ENCODE assay signal across 8 cellular contexts in the genomic region with DNA sequence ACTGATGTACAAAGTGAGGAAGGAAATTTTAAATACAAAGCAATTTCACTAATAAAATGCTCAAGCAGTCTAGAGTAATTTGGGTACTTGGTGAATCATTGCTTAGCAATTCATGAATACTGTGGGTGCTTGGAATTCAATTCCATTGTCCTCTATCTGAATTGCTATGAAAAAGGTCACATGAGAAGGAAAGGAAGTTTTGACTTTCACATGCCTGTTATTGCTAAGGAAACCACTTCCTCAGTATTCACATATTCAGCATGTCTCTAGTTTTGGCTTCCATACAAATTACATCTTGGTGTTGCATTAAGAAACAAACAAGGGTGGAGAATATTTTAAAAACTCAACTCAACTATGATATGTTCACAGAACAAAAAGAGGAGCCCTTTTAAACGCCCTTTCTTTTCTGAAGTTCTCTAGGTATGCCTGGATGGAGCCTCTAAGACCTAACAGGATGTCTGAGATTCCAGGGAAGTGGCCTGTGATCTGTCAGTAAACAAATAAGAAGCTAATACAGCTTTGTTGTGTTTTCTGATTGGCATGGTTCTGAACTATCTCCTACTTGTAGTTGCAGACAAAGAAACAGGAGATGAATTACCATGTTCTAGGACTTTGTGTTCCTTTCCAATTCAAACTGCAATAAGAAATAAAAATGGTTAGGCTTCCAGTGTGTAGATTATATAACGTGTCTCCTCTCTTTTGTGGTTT.
DNase-seq lines count a peak whose midpoint lies in the region; ATAC-seq, FAIRE-seq and TF ChIP-seq lines count a peak whose summit lies in the region.

No MANE protein-coding gene starts in this region.

- TF ChIP-seq POLR2A in A549 (IDR thresholded peaks at IDR 0.05; ENCODE audit: low read length): no peak

- peak overlapping the region; percentile 60 for H3K4me2 ChIP-seq in A549

- H3K4me1 ChIP-seq in A549 (peaks cover 19% of the 10 kb centered on the region), duodenal mucosa (ENCODE audit: control insufficient read depth in 1 of 2, insufficient read depth in 2 of 2, low read length in 2 of 2) (peaks cover 0 to 3% of the 10 kb centered on the region in 2 donors)

- no peak overlapping the region for H3K9ac ChIP-seq in duodenal mucosa (ENCODE audit: low read depth in 1 of 2, low read length in 2 of 2)

- no peaks in the 10 kb centered on the region for H3K27me3 ChIP-seq in duodenal mucosa (ENCODE audit: control insufficient read depth in 1 of 2, insufficient read depth in 2 of 2, low read length in 2 of 2)

- CTCF ChIA-PET in A549 (lab: Yijun Ruan, JAX): no interaction called here

- POLR2A ChIA-PET in A549 (lab: Yijun Ruan, JAX): no interaction called here

- no peaks in the 10 kb centered on the region for H3K36me3 ChIP-seq in duodenal mucosa (ENCODE audit: control insufficient read depth in 1 of 2, insufficient read depth in 2 of 2, low read length in 2 of 2)

- H3K4me3 ChIP-seq in A549 (no peak overlapping the region), duodenal mucosa (ENCODE audit: low read depth in 1 of 2, low read length in 2 of 2) (no peak overlapping the region)

- TF ChIP-seq RAD21 in A549 (conservative IDR thresholded peaks at IDR 0.05 in 1 of 2, IDR thresholded peaks at IDR 0.05 in 1 of 2): no peak

- no peak for TF ChIP-seq EP300 in A549 (IDR thresholded peaks at IDR 0.05)

- no peaks in the 10 kb centered on the region for H3K9me3 ChIP-seq in A549
- H3K9me3 ChIP-seq in duodenal mucosa (ENCODE audit: control insufficient read depth in 1 of 2, low read length in 2 of 2): no peaks in the 10 kb centered on the region

- peak in 1 of 2 experiments; percentile 17 for DNase-seq in A549 (ENCODE audit: low read depth in 1 of 2, low spot score in 1 of 2)
- DNase-seq in M059J (ENCODE audit: low read depth): peak; percentile 99
- DNase-seq in medulla oblongata (ENCODE audit: extremely low spot score): peak; percentile 30
- DNase-seq in NCI-H1092 treated with DMSO at 0.1 percent for 48 hours (lab: John Stamatoyannopoulos, UW): no peak
- DNase-seq in COLO668 (lab: John Stamatoyannopoulos, UW; ENCODE audit: unreplicated experiment): no peak

- WGBS in A549 (ENCODE audit: missing lambda C conversion rate): 49% methylated on average over 2 of the region's 2 CpGs

- ATAC-seq in A549 (peak in 1 of 2 experiments; percentile 61; a peak in 3 of 6 replicates), HG02840 (IDR thresholded peaks at IDR 0.05; ENCODE audit: low FRiP score, unreplicated experiment) (no peak), HG02763 (IDR thresholded peaks at IDR 0.05; ENCODE audit: unreplicated experiment) (no peak)

- no peak for TF ChIP-seq CTCF in A549 (IDR thresholded peaks at IDR 0.05)

- FAIRE-seq in A549 (lab: Jason Lieb, UNC): no peak

- H3K27ac ChIP-seq in A549: peak overlapping the region; percentile 56 to 72; a peak in 5 of 6 replicates
- H3K27ac ChIP-seq in duodenal mucosa (ENCODE audit: low read depth, low read length): peak overlapping the region; percentile 51

TF ChIP-seq in A549, 52 proteins besides CTCF, POLR2A, EP300 and RAD21:
- no peak for TF ChIP-seq HOXB13 (CRISPR knock-in tag; IDR thresholded peaks at IDR 0.05; ENCODE audit: low read depth)
- TF ChIP-seq RFX5 (IDR thresholded peaks at IDR 0.05): no peak
- TF ChIP-seq CHD4 (IDR thresholded peaks at IDR 0.05; ENCODE audit: borderline replicate concordance): no peak
- no peak for TF ChIP-seq HES2 (IDR thresholded peaks at IDR 0.05)
- no peak for TF ChIP-seq FOSL2 (IDR thresholded peaks at IDR 0.05)
- peak; percentile 35; the same call in 1 of the 2 replicates for TF ChIP-seq FOSL2 (CRISPR knock-in tag; IDR thresholded peaks at IDR 0.05)
- TF ChIP-seq HOXA7 (CRISPR knock-in tag; IDR thresholded peaks at IDR 0.05): no peak
- TF ChIP-seq KDM5A (IDR thresholded peaks at IDR 0.05): no peak
- no peak for TF ChIP-seq CBX2 (IDR thresholded peaks at IDR 0.05; ENCODE audit: borderline replicate concordance, low read depth)
- TF ChIP-seq HMGXB4 (CRISPR knock-in tag; IDR thresholded peaks at IDR 0.05; ENCODE audit: borderline replicate concordance): no peak
TF ChIP-seq in A549: peak in this region for 1.

Comparison
In these comparisons a context has a peak if more than half of its experiments do, and no peak if none do; other contexts are left out.
1. DNase-seq: peak in M059J (single experiment) and medulla oblongata (single experiment); none in NCI-H1092 treated with DMSO at 0.1 percent for 48 hours (single experiment) and COLO668 (single experiment).